ENCODE assay signal across 19 cellular contexts in the genomic region with DNA sequence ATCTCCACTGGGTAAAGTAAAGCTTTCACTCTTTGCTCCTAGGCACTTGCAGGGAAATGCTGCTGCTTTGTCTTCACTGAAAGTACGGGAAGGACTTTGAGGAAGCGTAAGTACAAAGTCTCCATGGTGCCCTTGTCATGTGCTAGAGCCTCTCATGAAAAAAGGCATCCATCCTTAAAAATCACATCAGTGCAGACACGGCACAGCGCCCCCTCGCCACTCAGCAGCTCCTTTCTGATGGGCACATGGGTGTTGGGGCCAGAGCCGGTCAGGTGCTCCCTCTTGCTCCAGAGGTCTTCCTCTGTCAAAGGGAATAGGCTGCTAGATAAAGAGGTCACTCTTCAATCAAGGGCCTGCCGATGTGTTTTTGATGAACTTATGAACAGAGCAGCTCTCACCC.
DNase-seq lines count a peak whose midpoint lies in the region; TF ChIP-seq lines count a peak whose summit lies in the region.
"Had no signal": no experiment of that assay in that cellular context is flagged by ENCODE, and none has a peak within 500 bp of the region (broad histone marks: within the 10 kb centered on the region; RNA-seq: fewer than 3 reads in every experiment).

No MANE protein-coding gene starts in this region.

- no peaks in the 10 kb centered on the region for H3K9me3 ChIP-seq in HEK293 (ENCODE audit: control insufficient read depth, insufficient read depth, low read depth, low read length)
- H3K9me3 ChIP-seq: body of pancreas, esophagus squamous epithelium, heart right ventricle, right lobe of liver had no signal

- no peaks in the 10 kb centered on the region for H3K36me3 ChIP-seq in HEK293 (ENCODE audit: control insufficient read depth in 2 of 2, insufficient read depth in 1 of 2, low read length in 2 of 2)
- H3K36me3 ChIP-seq: esophagus squamous epithelium, heart right ventricle, right lobe of liver had no signal

- intact Hi-C loops in activated naive CD4-positive, alpha-beta T cell treated with anti-CD3 and anti-CD28 coated beads for 36 hours (cut with micrococcal nuclease) = no loop called here

- H3K27ac ChIP-seq in HEK293 (ENCODE audit: extremely low read depth, low read depth, low read length) = no peak overlapping the region
- H3K27ac ChIP-seq in VCaP = peak overlapping the region; percentile 53; the same call in 1 of the 2 replicates
- peak overlapping the region; percentile 31 for H3K27ac ChIP-seq in substantia nigra (ENCODE audit: low read depth, low read length, poor library complexity, severe bottlenecking)
- H3K27ac ChIP-seq: body of pancreas, esophagus squamous epithelium, heart right ventricle, right lobe of liver had no signal

- H3K27me3 Mint-ChIP-seq in activated naive CD4-positive, alpha-beta T cell treated with anti-CD3 and anti-CD28 coated beads for 36 hours (ENCODE audit: low read depth) = no peaks in the 10 kb centered on the region
- H3K27me3 Mint-ChIP-seq in immature natural killer cell (ENCODE audit: low read depth in 3 of 3) = peaks cover 0 to 2% (median 0%) of the 10 kb centered on the region in 3 donors
- H3K27me3 Mint-ChIP-seq: activated naive CD8-positive, alpha-beta T cell had no signal

- CTCF ChIA-PET in HEK293 (lab: Yijun Ruan, JAX) = interaction anchor here (0.7 to 1.2 kb wide), 3 partner anchors 36 to 61 kb away, joined by 3 to 6 read pairs (median 3); no protein-coding TSS in a partner anchor
- CTCF ChIA-PET in activated naive CD4-positive, alpha-beta T cell treated with anti-CD3 and anti-CD28 coated beads for 36 hours (lab: Charles Lee) = interaction anchor here (0.5 kb wide), 1 partner anchor 12 kb away, joined by 3 read pairs; no protein-coding TSS in a partner anchor

- no peaks in the 10 kb centered on the region for H3K4me1 Mint-ChIP-seq in activated naive CD4-positive, alpha-beta T cell treated with anti-CD3 and anti-CD28 coated beads for 36 hours (ENCODE audit: low read depth)
- no peaks in the 10 kb centered on the region for H3K4me1 Mint-ChIP-seq in immature natural killer cell

- DNase-seq in hippocampal formation (lab: John Stamatoyannopoulos, UW) (peak; percentile 16 to 58), substantia nigra (lab: John Stamatoyannopoulos, UW) (peak in 37 of 49 donors; percentile 3 to 72 (median 35)), COLO668 (lab: John Stamatoyannopoulos, UW; ENCODE audit: unreplicated experiment) (no peak), immature natural killer cell (no peak)
- no peak for DNase-seq in activated naive CD4-positive, alpha-beta T cell treated with anti-CD3 and anti-CD28 coated beads for 36 hours
- DNase-seq: activated CD4-positive, alpha-beta T cell treated with anti-CD3 and anti-CD28 coated beads, Interleukin-2, amount 50 U/mL, for 48 hours; activated T-cell treated with anti-CD3 and anti-CD28 coated beads, Interleukin-2, amount 50 U/mL, for 1 hour; AML-193; body of pancreas; Calu3; esophagus squamous epithelium; heart right ventricle; NCI-H1048; NCI-H2107; right lobe of liver had no signal

- POLR2A ChIA-PET in HEK293 (lab: Yijun Ruan, JAX) = no interaction called here

- peaks cover 4% of the 10 kb centered on the region; the same call in 1 of the 2 replicates for H3K4me1 ChIP-seq in HEK293 (ENCODE audit: control insufficient read depth, insufficient read depth, low read length)
- H3K4me1 ChIP-seq: body of pancreas had no signal

- no peak overlapping the region for H3K27ac Mint-ChIP-seq in activated naive CD4-positive, alpha-beta T cell treated with anti-CD3 and anti-CD28 coated beads for 36 hours
- H3K27ac Mint-ChIP-seq in immature natural killer cell = no peak overlapping the region
- H3K27ac Mint-ChIP-seq: activated naive CD8-positive, alpha-beta T cell had no signal

- no peaks in the 10 kb centered on the region for H3K9me3 Mint-ChIP-seq in activated naive CD4-positive, alpha-beta T cell treated with anti-CD3 and anti-CD28 coated beads for 36 hours
- H3K9me3 Mint-ChIP-seq in immature natural killer cell = no peaks in the 10 kb centered on the region

- no peaks in the 10 kb centered on the region for H3K36me3 Mint-ChIP-seq in activated naive CD4-positive, alpha-beta T cell treated with anti-CD3 and anti-CD28 coated beads for 36 hours (ENCODE audit: low read depth)
- H3K36me3 Mint-ChIP-seq in immature natural killer cell = no peaks in the 10 kb centered on the region
- H3K36me3 Mint-ChIP-seq: activated naive CD8-positive, alpha-beta T cell had no signal

- no peak overlapping the region for H3K4me3 ChIP-seq in HEK293 (ENCODE audit: low read depth, low read length)
- H3K4me3 ChIP-seq: body of pancreas, esophagus squamous epithelium, GM12878, heart right ventricle, right lobe of liver had no signal

- TF ChIP-seq CTCF in HEK293 (tag by site-specific recombination; IDR thresholded peaks at IDR 0.05) (peak; percentile 32; the same call in 1 of the 2 replicates), VCaP (conservative IDR thresholded peaks at IDR 0.05) (no peak)

- H3K4me3 Mint-ChIP-seq in activated naive CD4-positive, alpha-beta T cell treated with anti-CD3 and anti-CD28 coated beads for 36 hours = no peak overlapping the region
- H3K4me3 Mint-ChIP-seq in immature natural killer cell = no peak overlapping the region
- H3K4me3 Mint-ChIP-seq: activated naive CD8-positive, alpha-beta T cell had no signal

TF ChIP-seq in HEK293, 187 proteins besides CTCF, POLR2A, EP300 and RAD21:
- no peak for TF ChIP-seq ZNF121 (tag by site-specific recombination; IDR thresholded peaks at IDR 0.05)

Comparison
In these comparisons a context has a peak if more than half of its experiments do, and no peak if none do; other contexts are left out.
1. DNase-seq: peak in hippocampal formation (2 of 2) and substantia nigra (37 of 49); none in COLO668 (single experiment), activated naive CD4-positive, alpha-beta T cell treated with anti-CD3 and anti-CD28 coated beads for 36 hours (single experiment) and immature natural killer cell (0 of 3).